Comparison of ENCODE assay signal across 8 cellular contexts in the genomic region with DNA sequence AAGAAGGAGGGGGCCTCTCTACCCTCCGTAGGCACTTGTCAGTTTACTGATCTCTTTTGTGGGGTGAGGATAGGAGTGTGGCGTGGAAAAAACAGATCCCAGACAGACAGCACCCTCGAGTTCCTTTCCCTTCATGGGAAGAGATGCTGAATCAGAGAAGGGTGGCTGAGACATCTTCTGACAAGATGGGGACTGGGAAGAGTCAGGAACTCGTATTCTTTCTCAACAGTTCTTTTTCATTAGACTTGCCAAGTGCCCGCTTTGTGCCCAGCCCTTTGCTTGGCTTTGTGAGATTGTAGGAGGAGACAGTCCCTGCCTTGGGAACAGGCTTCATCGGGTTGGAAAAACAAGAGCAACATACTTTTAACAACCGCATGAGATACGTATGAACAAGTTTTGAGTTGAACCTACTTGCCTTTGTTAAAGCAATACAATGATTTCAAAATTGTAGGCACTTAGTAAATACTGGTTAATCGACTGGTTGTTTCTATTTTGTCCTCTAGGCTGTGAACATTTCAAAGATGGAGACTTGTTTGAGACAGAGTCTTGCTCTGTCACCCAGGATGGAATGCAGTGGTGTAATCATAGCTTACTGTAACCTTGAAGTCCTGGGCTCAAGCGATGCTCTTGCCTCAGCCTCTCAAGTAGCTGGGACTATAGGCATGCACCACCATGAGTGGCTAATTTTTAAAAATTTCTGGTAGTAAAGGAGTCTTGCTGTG. TPM values are rescaled to one million over a fixed set of nuclear protein-coding genes. Genes with fewer than 3 reads are reported as not detected.
A peak's percentile ranks its signal among the peaks of the same experiment; 100 is the strongest.
DNase-seq lines count a peak whose midpoint lies in the region; ATAC-seq and TF ChIP-seq lines count a peak whose summit lies in the region.

No MANE protein-coding gene starts in this region.

- TF ChIP-seq CTCF in AG04450 (IDR thresholded peaks at IDR 0.05; ENCODE audit: low read depth, low read length) (no peak), SK-N-SH (IDR thresholded peaks at IDR 0.05) (no peak; the same call in 1 of the 2 replicates), esophagus squamous epithelium (IDR thresholded peaks at IDR 0.05) (peak in 1 of 6 experiments; percentile 42), ovary (IDR thresholded peaks at IDR 0.05) (no peak)

- H3K27ac ChIP-seq in AG04450 (ENCODE audit: low read depth, low read length) (peak overlapping the region; percentile 89), GM23248 (peak overlapping the region; percentile 96), SK-N-SH (ENCODE audit: low read depth in 2 of 2, low read length in 1 of 2) (peak overlapping the region in 1 of 2 experiments; percentile 77; a peak in 2 of 4 replicates), esophagus squamous epithelium (peak overlapping the region; percentile 95 to 98 (median 98)), ovary (peak overlapping the region; percentile 77 to 94)

- ATAC-seq in GM21390 (IDR thresholded peaks at IDR 0.05; ENCODE audit: unreplicated experiment) = no peak

- H3K9me2 ChIP-seq in GM23248 (ENCODE audit: insufficient read depth) (no peaks in the 10 kb centered on the region), SK-N-SH (no peaks in the 10 kb centered on the region)

- H3K4me1 ChIP-seq in GM23248 (ENCODE audit: insufficient read depth) (peaks cover 17% of the 10 kb centered on the region), SK-N-SH (ENCODE audit: control insufficient read depth in 1 of 2, insufficient read depth in 2 of 2, low read depth in 1 of 2, low read length in 1 of 2) (peaks cover 0 to 6% of the 10 kb centered on the region in 2 experiments; a peak in 1 of 4 replicates), esophagus squamous epithelium (peaks cover 11 to 57% (median 11%) of the 10 kb centered on the region in 3 donors), ovary (ENCODE audit: insufficient read depth) (no peaks in the 10 kb centered on the region)

- H3K9ac ChIP-seq in GM23248 (peak overlapping the region; percentile 97), SK-N-SH (peak overlapping the region; percentile 90)

- in situ Hi-C loops in GM23248 (cut with MboI) = no loop called here

- H3K79me2 ChIP-seq in GM23248 (ENCODE audit: insufficient read depth) (peaks cover 56% of the 10 kb centered on the region), SK-N-SH (ENCODE audit: insufficient read depth) (peaks cover 58% of the 10 kb centered on the region)

- TF ChIP-seq RAD21 in SK-N-SH (IDR thresholded peaks at IDR 0.05; ENCODE audit: low read length) = no peak

- POLR2A ChIA-PET in AG04450 (lab: Yijun Ruan, JAX) (no interaction called here), SK-N-SH (lab: Yijun Ruan, JAX) (interaction anchor here (0.7 to 1.5 kb wide), 2 partner anchors 240 to 246 kb away, joined by 3 read pairs; a partner anchor contains a TSS)

- no peak for TF ChIP-seq POLR2A in esophagus squamous epithelium (IDR thresholded peaks at IDR 0.05)
- TF ChIP-seq POLR2A in ovary (IDR thresholded peaks at IDR 0.05) = no peak

- peak overlapping the region; percentile 89 for H2AFZ ChIP-seq in GM23248
- peak overlapping the region; percentile 96 for H2AFZ ChIP-seq in SK-N-SH (ENCODE audit: low read depth)

- H3F3A ChIP-seq in GM23248 (ENCODE audit: insufficient read depth) (peaks cover 5% of the 10 kb centered on the region; the same call in 1 of the 2 replicates), SK-N-SH (replicated peaks; ENCODE audit: insufficient read depth) (peaks cover 1% of the 10 kb centered on the region)

- TF ChIP-seq EP300 in SK-N-SH (IDR thresholded peaks at IDR 0.05; ENCODE audit: borderline replicate concordance in 1 of 2, low read depth in 1 of 2, low read length in 1 of 2) (no peak), ovary (IDR thresholded peaks at IDR 0.05) (no peak)

- 3 to 5% methylated on average over 10 of the region's 10 CpGs for WGBS in GM23248 (ENCODE audit: low coverage in 1 of 2, low lambda C conversion rate in 2 of 2, missing lambda C conversion rate in 2 of 2), 2 experiments
- WGBS in SK-N-SH (ENCODE audit: low lambda C conversion rate) = 23% methylated on average over 10 of the region's 10 CpGs
- WGBS in esophagus squamous epithelium, 2 donors = 6 to 10% methylated on average over 8 to 10 of the region's 10 CpGs
- 21 to 28% (median 22%) methylated on average over 10 of the region's 10 CpGs for WGBS in ovary, 3 donors

- intact Hi-C loops in esophagus squamous epithelium (cut with DNase I) (no loop called here), ovary (cut with DNase I) (no loop called here)

- H3K4me3 ChIP-seq in AG04450 (ENCODE audit: low read depth, low read length) (peak overlapping the region; percentile 94), GM23248 (peak overlapping the region; percentile 87), SK-N-SH (ENCODE audit: low read depth in 2 of 2, low read length in 1 of 2) (peak overlapping the region; percentile 76 to 78), esophagus squamous epithelium (peak overlapping the region; percentile 63 to 92 (median 75)), ovary (peak overlapping the region; percentile 58)

- no peaks in the 10 kb centered on the region for H3K9me3 ChIP-seq in AG04450 (ENCODE audit: control insufficient read depth, insufficient read depth, low read length)
- no peaks in the 10 kb centered on the region for H3K9me3 ChIP-seq in GM23248 (ENCODE audit: low read depth)
- no peaks in the 10 kb centered on the region for H3K9me3 ChIP-seq in SK-N-SH
- H3K9me3 ChIP-seq in esophagus squamous epithelium = no peaks in the 10 kb centered on the region
- no peaks in the 10 kb centered on the region for H3K9me3 ChIP-seq in ovary

- CTCF ChIA-PET in AG04450 (lab: Charles Lee) (interaction anchor here (1.2 to 1.7 kb wide), 3 partner anchors 22 to 254 kb away, joined by 3 to 9 read pairs (median 4); a partner anchor contains a TSS), SK-N-SH (lab: Yijun Ruan, JAX) (interaction anchor here (1.0 to 2.9 kb wide), 4 partner anchors 9 to 246 kb away, joined by 3 to 9 read pairs (median 6); no protein-coding TSS in a partner anchor)

- no peak for DNase-seq in AG04450 (ENCODE audit: low read depth, low spot score)
- peak; percentile 85 for DNase-seq in GM23248
- peak; percentile 27 for DNase-seq in SK-N-SH
- no peak for DNase-seq in esophagus squamous epithelium (lab: John Stamatoyannopoulos, UW)
- no peak for DNase-seq in ovary
- DNase-seq in NCI-H187 (lab: John Stamatoyannopoulos, UW) = no peak
- DNase-seq in DMS153 (lab: John Stamatoyannopoulos, UW) = no peak

- H4K20me1 ChIP-seq in GM23248 (ENCODE audit: insufficient read depth) = no peaks in the 10 kb centered on the region
- no peaks in the 10 kb centered on the region for H4K20me1 ChIP-seq in SK-N-SH (ENCODE audit: insufficient read depth)

- no peaks in the 10 kb centered on the region for H3K27me3 ChIP-seq in AG04450 (ENCODE audit: control insufficient read depth, insufficient read depth, low read length)
- H3K27me3 ChIP-seq in GM23248 (replicated peaks; ENCODE audit: insufficient read depth) = no peaks in the 10 kb centered on the region
- H3K27me3 ChIP-seq in SK-N-SH (ENCODE audit: insufficient read depth) = no peaks in the 10 kb centered on the region
- no peaks in the 10 kb centered on the region for H3K27me3 ChIP-seq in esophagus squamous epithelium
- no peaks in the 10 kb centered on the region for H3K27me3 ChIP-seq in ovary

- peak overlapping the region; percentile 90 for H3K4me2 ChIP-seq in GM23248 (ENCODE audit: unreplicated experiment)
- H3K4me2 ChIP-seq in SK-N-SH = peak overlapping the region; percentile 90

- H3K36me3 ChIP-seq in GM23248 (ENCODE audit: low read depth) (no peaks in the 10 kb centered on the region), SK-N-SH (replicated peaks in 1 of 2; ENCODE audit: control insufficient read depth in 1 of 2, insufficient read depth in 2 of 2, low read length in 1 of 2) (peaks cover 0 to 3% of the 10 kb centered on the region in 2 experiments), esophagus squamous epithelium (peaks cover 0 to 23% (median 0%) of the 10 kb centered on the region in 3 donors), ovary (no peaks in the 10 kb centered on the region)

TF ChIP-seq in SK-N-SH, 30 proteins besides CTCF, POLR2A, EP300 and RAD21:
- TF ChIP-seq MEF2A (IDR thresholded peaks at IDR 0.05; ENCODE audit: borderline replicate concordance, low read depth) (no peak), ELF1 (IDR thresholded peaks at IDR 0.05) (no peak)
TF ChIP-seq in SK-N-SH: peak in this region for 0.

RNA-seq across cellular contexts. Expression of a gene that starts 1.1 kb away (rescaled TPM):
- polyA plus RNA-seq in AG04450 (2011; rRNA removed) = 56.4 and 57.4 TPM in 2 replicates
- polyA minus RNA-seq in AG04450 (2011; rRNA and poly(A)+ RNA removed) = 81.9 and 97.8 TPM in 2 replicates
- total RNA-seq in GM23248 (2014; rRNA removed; shearing (Covaris generic)) = 91.1 and 102 TPM in 2 replicates
- 71.4 and 73.4 TPM in 2 replicates for polyA plus RNA-seq in GM23248 (2016; fragmentation: Nextera tagmentation; extraction: Ambion mirVana)
- polyA plus RNA-seq in SK-N-SH (2012; rRNA removed) = 28.2 and 31.6 TPM in 2 replicates
- 38.5 and 38.8 TPM in 2 replicates for polyA plus RNA-seq in SK-N-SH (2012; cell fraction: cytosol; rRNA removed)
- polyA plus RNA-seq in SK-N-SH (2012; cell fraction: nucleus; rRNA removed) = 16.0 and 32.7 TPM in 2 replicates
- 10 to 100 TPM; 22.3 to 90.8 (median 60.3) TPM for total RNA-seq in esophagus squamous epithelium
- 10 to 100 TPM; 15.0 to 35.2 (median 24.7) TPM for total RNA-seq in ovary
- 10 to 100 TPM; 14.1 to 50.0 TPM for polyA plus RNA-seq in ovary

Comparison
In these comparisons a context has a peak if more than half of its experiments do, and no peak if none do; other contexts are left out.
1. DNase-seq: peak in GM23248 (single experiment) and SK-N-SH (single experiment); none in AG04450 (single experiment), esophagus squamous epithelium (single experiment), ovary (0 of 5), NCI-H187 (0 of 2) and DMS153 (single experiment).
2. Peak in every context shown above with its lines, with median percentiles within 50 percentile points of each other: H3K4me3 ChIP-seq.